In the genomic region with DNA sequence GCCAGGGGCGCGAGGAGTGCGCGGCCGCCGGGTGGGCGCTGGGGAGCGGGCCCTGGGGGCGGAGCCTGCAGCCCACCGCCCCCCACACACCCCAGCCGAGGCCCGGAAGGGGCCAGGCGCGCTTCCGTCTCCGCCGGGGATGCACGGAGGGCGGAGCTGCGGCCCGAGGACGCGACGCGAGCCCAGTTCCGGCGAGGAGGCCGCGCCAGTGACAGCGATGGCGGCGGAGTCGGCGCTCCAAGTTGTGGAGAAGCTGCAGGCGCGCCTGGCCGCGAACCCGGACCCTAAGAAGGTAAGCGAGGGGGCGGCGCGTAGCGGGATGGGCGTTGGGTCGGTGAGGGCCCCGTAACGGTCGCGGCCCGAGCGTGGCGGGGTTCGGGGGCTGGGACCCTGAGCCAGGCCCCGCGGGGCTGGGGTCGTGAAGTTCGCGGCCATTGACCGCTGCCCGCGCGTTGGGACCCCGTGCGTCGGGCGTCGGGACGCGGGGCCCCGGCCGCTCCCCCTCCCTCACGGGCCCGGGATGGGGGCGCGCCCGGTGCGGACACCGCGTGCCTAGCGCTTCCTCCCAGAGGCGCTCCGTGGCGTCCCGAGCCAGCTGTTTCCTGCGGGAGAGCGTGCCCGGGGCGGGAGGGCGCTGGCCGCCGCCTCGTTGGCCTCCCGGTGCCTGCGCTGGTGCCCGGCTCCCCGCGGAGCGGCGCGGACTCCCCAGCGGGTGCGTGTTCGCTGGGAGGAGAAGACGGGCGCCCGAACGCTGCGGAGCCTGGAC, we compare ENCODE assay signal across 8 cellular contexts. TPM values are rescaled to one million over a fixed set of nuclear protein-coding genes. Genes with fewer than 3 reads are reported as not detected.
A peak's percentile ranks its signal among the peaks of the same experiment; 100 is the strongest.
DNase-seq lines count a peak whose midpoint lies in the region; ATAC-seq and TF ChIP-seq lines count a peak whose summit lies in the region.

A gene with protein sequence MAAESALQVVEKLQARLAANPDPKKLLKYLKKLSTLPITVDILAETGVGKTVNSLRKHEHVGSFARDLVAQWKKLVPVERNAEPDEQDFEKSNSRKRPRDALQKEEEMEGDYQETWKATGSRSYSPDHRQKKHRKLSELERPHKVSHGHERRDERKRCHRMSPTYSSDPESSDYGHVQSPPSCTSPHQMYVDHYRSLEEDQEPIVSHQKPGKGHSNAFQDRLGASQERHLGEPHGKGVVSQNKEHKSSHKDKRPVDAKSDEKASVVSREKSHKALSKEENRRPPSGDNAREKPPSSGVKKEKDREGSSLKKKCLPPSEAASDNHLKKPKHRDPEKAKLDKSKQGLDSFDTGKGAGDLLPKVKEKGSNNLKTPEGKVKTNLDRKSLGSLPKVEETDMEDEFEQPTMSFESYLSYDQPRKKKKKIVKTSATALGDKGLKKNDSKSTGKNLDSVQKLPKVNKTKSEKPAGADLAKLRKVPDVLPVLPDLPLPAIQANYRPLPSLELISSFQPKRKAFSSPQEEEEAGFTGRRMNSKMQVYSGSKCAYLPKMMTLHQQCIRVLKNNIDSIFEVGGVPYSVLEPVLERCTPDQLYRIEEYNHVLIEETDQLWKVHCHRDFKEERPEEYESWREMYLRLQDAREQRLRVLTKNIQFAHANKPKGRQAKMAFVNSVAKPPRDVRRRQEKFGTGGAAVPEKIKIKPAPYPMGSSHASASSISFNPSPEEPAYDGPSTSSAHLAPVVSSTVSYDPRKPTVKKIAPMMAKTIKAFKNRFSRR (plus strand): TSS at position 185 of the 766 bp plus-strand sequence. CDS start 33 bp downstream, at position 218.

- peak; percentile 32 for ATAC-seq in GM19468 (IDR thresholded peaks at IDR 0.05; ENCODE audit: extremely low read depth, unreplicated experiment)

- H3K27me3 ChIP-seq in HUES48 (ENCODE audit: control insufficient read depth, insufficient read depth, low read length) (no peaks in the 10 kb centered on the region), SJCRH30 (no peaks in the 10 kb centered on the region), neuron (ENCODE audit: insufficient read depth, low read length) (no peaks in the 10 kb centered on the region)

- H3K27ac ChIP-seq in HUES48 (ENCODE audit: low read depth, low read length) (peak within 1 kb of the TSS; percentile 89), SJCRH30 (peak within 1 kb of the TSS; percentile 42; the same call in 1 of the 2 replicates)

- peak; percentile 94 for DNase-seq in D341Med (ENCODE audit: low spot score)
- DNase-seq in SJCRH30, result peak; percentile 79 to 80
- peak; percentile 71 for DNase-seq in activated gamma-delta T cell treated with Interleukin-2 at 50 U/mL for 16 hours
- peak; percentile 54 for DNase-seq in foreskin melanocyte

- H3K4me1 ChIP-seq in HUES48 (ENCODE audit: control insufficient read depth, insufficient read depth, low read length) (peaks cover 5% of the 10 kb centered on the region), SJCRH30 (peaks cover 8% of the 10 kb centered on the region; the same call in 1 of the 2 replicates), neuron (ENCODE audit: insufficient read depth, low read length) (peaks cover 17% of the 10 kb centered on the region)

- peak within 1 kb of the TSS; percentile 52 for H2AFZ ChIP-seq in neuron (ENCODE audit: low read depth, low read length)

- peak within 1 kb of the TSS; percentile 89 for H3K9ac ChIP-seq in HUES48 (ENCODE audit: low read depth, low read length)

- peak within 1 kb of the TSS; percentile 95 for H3K4me3 ChIP-seq in HUES48 (ENCODE audit: low read depth, low read length)
- peak within 1 kb of the TSS; percentile 95 for H3K4me3 ChIP-seq in SJCRH30
- peak within 1 kb of the TSS; percentile 82 for H3K4me3 ChIP-seq in neuron (ENCODE audit: low read length)

- H3K9me3 ChIP-seq in HUES48 (ENCODE audit: control insufficient read depth, insufficient read depth, low read length) (no peaks in the 10 kb centered on the region), SJCRH30 (replicated peaks) (no peaks in the 10 kb centered on the region), neuron (ENCODE audit: low read length) (no peaks in the 10 kb centered on the region)

- no peak for TF ChIP-seq CTCF in subcutaneous adipose tissue (IDR thresholded peaks at IDR 0.05; ENCODE audit: low read depth)

- H3K36me3 ChIP-seq in HUES48 (ENCODE audit: control insufficient read depth, insufficient read depth, low read length) (peaks cover 19% of the 10 kb centered on the region), SJCRH30 (peaks cover 5% of the 10 kb centered on the region; the same call in 1 of the 2 replicates), neuron (ENCODE audit: insufficient read depth, low read length) (peaks cover 18% of the 10 kb centered on the region)

RNA-seq across cellular contexts. Expression of the gene that starts here (rescaled TPM):
- 62.4 and 65.9 TPM in 2 replicates for total RNA-seq in SJCRH30 (2014; rRNA removed; shearing (Covaris generic))
- total RNA-seq in subcutaneous adipose tissue, result 10 to 100 TPM; 45.9 to 56.9 (median 55.6) TPM

Comparison
In these comparisons a context has a peak if more than half of its experiments do, and no peak if none do; other contexts are left out.
1. Peak in every context shown above with its lines: DNase-seq, ATAC-seq, H3K4me3 ChIP-seq and H3K27ac ChIP-seq.